18 cellular contexts compared by ENCODE assay signal in genomic region chr1:15550573-15550972, GRCh38. TPM values are rescaled to one million over a fixed set of nuclear protein-coding genes. Genes with fewer than 3 reads are reported as not detected.
DNase-seq lines count a peak whose midpoint lies in the region; ATAC-seq and TF ChIP-seq lines count a peak whose summit lies in the region.
"Had no signal": no experiment of that assay in that cellular context is flagged by ENCODE, and none has a peak within 500 bp of the region (broad histone marks: within the 10 kb centered on the region; RNA-seq: fewer than 3 reads in every experiment).

No MANE protein-coding gene starts in this region.

- ATAC-seq in Right ventricle myocardium inferior (peak; percentile 31), GM18867 (IDR thresholded peaks at IDR 0.05; ENCODE audit: unreplicated experiment) (no peak)
- ATAC-seq in stimulated activated naive B cell treated with anti-CD40 and anti-IgM and Interleukin-4, amounts not matched to agents 10 μg/mL and 1 μg/mL and 100 μg/mL, for 72 hours (replicated peaks) = peak; percentile 43 to 68
- no peak for ATAC-seq in stimulated activated effector memory CD8-positive, alpha-beta T cell treated with anti-CD3 and anti-CD28 coated beads, Interleukin-12 subunit alpha, Interleukin-12 subunit beta, amount 100 ng/mL, for 72 hours
- ATAC-seq: CD8-positive, alpha-beta T cell; GM12878; K562 had no signal

- H3K27me3 Mint-ChIP-seq in nephron progenitor cell (ENCODE audit: low read depth, poor library complexity) = no peaks in the 10 kb centered on the region
- no peaks in the 10 kb centered on the region for H3K27me3 Mint-ChIP-seq in stimulated activated naive B cell treated with anti-CD40 and anti-IgM and Interleukin-4, amounts not matched to agents 10 μg/mL and 1 μg/mL and 100 μg/mL, for 72 hours

- no peak overlapping the region for H3K27ac ChIP-seq in right atrium auricular region
- H3K27ac ChIP-seq in angular gyrus (ENCODE audit: low read depth, low read length) = peak overlapping the region; percentile 2

- peaks cover 55% of the 10 kb centered on the region for H3K36me3 Mint-ChIP-seq in nephron progenitor cell (ENCODE audit: low read depth)
- peaks cover 21 to 26% of the 10 kb centered on the region in 2 donors for H3K36me3 Mint-ChIP-seq in stimulated activated naive B cell treated with anti-CD40 and anti-IgM and Interleukin-4, amounts not matched to agents 10 μg/mL and 1 μg/mL and 100 μg/mL, for 72 hours
- H3K36me3 Mint-ChIP-seq in stimulated activated effector memory CD8-positive, alpha-beta T cell treated with anti-CD3 and anti-CD28 coated beads, Interleukin-12 subunit alpha, Interleukin-12 subunit beta, amount 100 ng/mL, for 72 hours = peaks cover 49% of the 10 kb centered on the region

- no peak overlapping the region for H3K4me3 ChIP-seq in right atrium auricular region
- H3K4me3 ChIP-seq: GM12878, K562 had no signal

- H3K27me3 ChIP-seq in right atrium auricular region = no peaks in the 10 kb centered on the region

- no peaks in the 10 kb centered on the region for H3K9me3 Mint-ChIP-seq in nephron progenitor cell
- no peaks in the 10 kb centered on the region for H3K9me3 Mint-ChIP-seq in stimulated activated naive B cell treated with anti-CD40 and anti-IgM and Interleukin-4, amounts not matched to agents 10 μg/mL and 1 μg/mL and 100 μg/mL, for 72 hours
- H3K9me3 Mint-ChIP-seq in stimulated activated effector memory CD8-positive, alpha-beta T cell treated with anti-CD3 and anti-CD28 coated beads, Interleukin-12 subunit alpha, Interleukin-12 subunit beta, amount 100 ng/mL, for 72 hours = no peaks in the 10 kb centered on the region
- H3K9me3 Mint-ChIP-seq: CD8-positive, alpha-beta T cell had no signal

- intact Hi-C loops in Right ventricle myocardium inferior (cut with DNase I) = no loop called here

- no peaks in the 10 kb centered on the region for H3K9me3 ChIP-seq in right atrium auricular region

- peaks cover 0 to 5% of the 10 kb centered on the region in 2 donors for H3K4me1 ChIP-seq in right atrium auricular region

- peaks cover 24% of the 10 kb centered on the region for H3K36me3 ChIP-seq in right atrium auricular region

- no peak overlapping the region for H3K4me3 Mint-ChIP-seq in nephron progenitor cell
- no peak overlapping the region for H3K4me3 Mint-ChIP-seq in stimulated activated naive B cell treated with anti-CD40 and anti-IgM and Interleukin-4, amounts not matched to agents 10 μg/mL and 1 μg/mL and 100 μg/mL, for 72 hours
- no peak overlapping the region for H3K4me3 Mint-ChIP-seq in stimulated activated effector memory CD8-positive, alpha-beta T cell treated with anti-CD3 and anti-CD28 coated beads, Interleukin-12 subunit alpha, Interleukin-12 subunit beta, amount 100 ng/mL, for 72 hours
- H3K4me3 Mint-ChIP-seq: CD8-positive, alpha-beta T cell had no signal

- no peak for DNase-seq in Right ventricle myocardium inferior (ENCODE audit: missing footprints)
- no peak for DNase-seq in right atrium auricular region (ENCODE audit: low spot score)
- no peak for DNase-seq in nephron progenitor cell
- DNase-seq in stimulated activated naive B cell treated with anti-CD40 and anti-IgM and Interleukin-4, amounts not matched to agents 10 μg/mL and 1 μg/mL and 100 μg/mL, for 72 hours = no peak
- no peak for DNase-seq in SW480 (ENCODE audit: low spot score)
- no peak for DNase-seq in stimulated activated effector memory CD8-positive, alpha-beta T cell treated with anti-CD3 and anti-CD28 coated beads, Interleukin-12 subunit alpha, Interleukin-12 subunit beta, amount 100 ng/mL, for 72 hours (ENCODE audit: low spot score in 2 of 2)
- DNase-seq: Calu3; CD8-positive, alpha-beta T cell; GF-D8; NCI-H1092 treated with DMSO at 0.1 percent for 48 hours; NCI-H1694; NCI-H748 treated with DMSO at 0.1 percent for 48 hours; OCI-M1 had no signal

- TF ChIP-seq CTCF in right atrium auricular region (IDR thresholded peaks at IDR 0.05) (no peak), nephron progenitor cell (IDR thresholded peaks at IDR 0.05) (no peak)

- peak overlapping the region; percentile 30 for H3K27ac Mint-ChIP-seq in nephron progenitor cell
- H3K27ac Mint-ChIP-seq in stimulated activated naive B cell treated with anti-CD40 and anti-IgM and Interleukin-4, amounts not matched to agents 10 μg/mL and 1 μg/mL and 100 μg/mL, for 72 hours = no peak overlapping the region
- no peak overlapping the region for H3K27ac Mint-ChIP-seq in stimulated activated effector memory CD8-positive, alpha-beta T cell treated with anti-CD3 and anti-CD28 coated beads, Interleukin-12 subunit alpha, Interleukin-12 subunit beta, amount 100 ng/mL, for 72 hours
- H3K27ac Mint-ChIP-seq: CD8-positive, alpha-beta T cell had no signal

- no peaks in the 10 kb centered on the region for H3K4me1 Mint-ChIP-seq in nephron progenitor cell
- H3K4me1 Mint-ChIP-seq in stimulated activated naive B cell treated with anti-CD40 and anti-IgM and Interleukin-4, amounts not matched to agents 10 μg/mL and 1 μg/mL and 100 μg/mL, for 72 hours = peaks cover 2 to 11% of the 10 kb centered on the region in 2 donors
- no peaks in the 10 kb centered on the region for H3K4me1 Mint-ChIP-seq in stimulated activated effector memory CD8-positive, alpha-beta T cell treated with anti-CD3 and anti-CD28 coated beads, Interleukin-12 subunit alpha, Interleukin-12 subunit beta, amount 100 ng/mL, for 72 hours

RNA-seq across cellular contexts. Expression of gene DNAJC16, which starts 23.9 kb away (rescaled TPM):
- total RNA-seq in Right ventricle myocardium inferior (14.6 TPM), right atrium auricular region (10 to 100 TPM; 11.2 to 14.5 TPM)

RNA-seq across cellular contexts. Expression of gene CASP9, which starts 26.6 kb away (rescaled TPM):
- total RNA-seq in Right ventricle myocardium inferior (11.2 TPM), right atrium auricular region (10 to 100 TPM in 1 of 2 donors, 1 to 10 TPM in 1; 6.8 to 11.9 TPM)

RNA-seq across cellular contexts. Expression of gene AGMAT, which starts 34.3 kb away (rescaled TPM):
- total RNA-seq in Right ventricle myocardium inferior (0.11 TPM), right atrium auricular region (not detected)
- total RNA-seq: H4, K562 had no signal

Comparison
In these comparisons a context has a peak if more than half of its experiments do, and no peak if none do; other contexts are left out.
1. ATAC-seq: peak in Right ventricle myocardium inferior (single experiment) and stimulated activated naive B cell treated with anti-CD40 and anti-IgM and Interleukin-4, amounts not matched to agents 10 μg/mL and 1 μg/mL and 100 μg/mL, for 72 hours (2 of 2); none in GM18867 (single experiment) and stimulated activated effector memory CD8-positive, alpha-beta T cell treated with anti-CD3 and anti-CD28 coated beads, Interleukin-12 subunit alpha, Interleukin-12 subunit beta, amount 100 ng/mL, for 72 hours (single experiment).